In the genomic region with DNA sequence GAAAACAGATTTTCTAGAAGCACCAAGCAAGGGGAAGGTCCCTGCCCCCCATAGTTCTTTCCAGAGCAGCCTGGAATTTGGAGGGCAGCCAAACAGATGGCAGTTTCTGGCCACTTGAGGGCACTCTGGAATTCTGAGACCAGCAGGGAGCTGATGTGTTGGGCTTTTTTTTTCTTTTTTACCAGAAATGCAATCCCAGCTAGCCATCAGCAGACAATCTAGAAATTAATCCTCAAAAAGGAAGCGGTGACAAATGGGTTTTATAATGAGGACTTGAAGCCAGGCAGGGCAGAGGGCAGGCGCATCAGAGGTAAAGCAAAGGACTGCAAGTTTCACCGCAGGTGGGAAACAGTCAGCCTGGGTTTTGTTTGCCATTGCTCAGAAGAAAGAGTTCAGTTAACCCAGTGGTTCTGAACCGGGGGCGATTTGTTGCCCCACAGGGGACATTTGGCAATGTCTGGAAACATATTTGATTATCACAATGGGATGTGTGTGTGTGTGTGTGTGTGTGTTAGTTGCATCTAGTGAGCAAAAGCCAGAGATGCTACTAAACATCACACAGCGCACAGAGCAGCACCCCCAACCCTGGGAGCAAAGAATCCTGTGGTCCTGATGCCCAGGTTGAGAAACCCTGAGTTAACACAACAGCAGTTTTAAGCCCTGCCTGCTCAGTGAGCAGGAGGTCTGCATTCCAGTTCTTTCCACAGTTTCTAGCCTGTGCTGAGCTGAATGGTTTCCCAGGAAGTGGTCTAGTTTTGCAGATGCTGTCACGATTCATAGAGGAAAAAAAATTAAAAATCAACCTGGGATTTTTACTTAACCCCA, we compare ENCODE assay signal across 8 cellular contexts.
DNase-seq lines count a peak whose midpoint lies in the region; ATAC-seq and TF ChIP-seq lines count a peak whose summit lies in the region.

No MANE protein-coding gene starts in this region.

- peak; percentile 67 for DNase-seq in activated CD8-positive, alpha-beta memory T cell treated with anti-CD3 and anti-CD28 coated beads for 24 hours
- DNase-seq in activated CD8-positive, alpha-beta memory T cell treated with anti-CD3 and anti-CD28 coated beads, Interleukin-2, amount 50 U/mL, for 4 hours, result no peak
- DNase-seq in SHP77 (lab: John Stamatoyannopoulos, UW) (peak; percentile 18 to 62), chondrocyte (ENCODE audit: low spot score) (no peak), left colon (peak; percentile 55 to 68)
- peak; percentile 9 to 31 for DNase-seq in stimulated activated CD4-positive, alpha-beta T cell treated with anti-CD3 and anti-CD28 coated beads, Interleukin-4, amount 100 ng/mL, for 48 hours (ENCODE audit: low read depth in 2 of 2)

- H3K36me3 Mint-ChIP-seq in chondrocyte (ENCODE audit: low read depth), result no peaks in the 10 kb centered on the region

- peaks cover 11% of the 10 kb centered on the region for H3K4me1 Mint-ChIP-seq in chondrocyte (ENCODE audit: low read depth)

- peak; percentile 57 for ATAC-seq in left colon
- no peak for ATAC-seq in GM18909 (IDR thresholded peaks at IDR 0.05; ENCODE audit: poor library complexity, unreplicated experiment)

- H3K27ac Mint-ChIP-seq in chondrocyte (ENCODE audit: unreplicated experiment), result peak overlapping the region; percentile 5

- H3K4me3 Mint-ChIP-seq in chondrocyte (ENCODE audit: unreplicated experiment), result no peak overlapping the region

- TF ChIP-seq CTCF in LNCAP (IDR thresholded peaks at IDR 0.05) (peak; percentile 84), chondrocyte (IDR thresholded peaks at IDR 0.05) (peak; percentile 97)

- H3K9me3 Mint-ChIP-seq in chondrocyte (ENCODE audit: low read depth), result no peaks in the 10 kb centered on the region

- peaks cover 22% of the 10 kb centered on the region for H3K27me3 Mint-ChIP-seq in chondrocyte (ENCODE audit: low read depth)

- intact Hi-C loops in left colon (cut with DNase I, micrococcal nuclease), result loop anchor here in 1 of 2 donors (5.0 to 10.0 kb wide), 2 partner anchors 78 to 859 kb away; no protein-coding TSS in a partner anchor

Comparison
In these comparisons a context has a peak if more than half of its experiments do, and no peak if none do; other contexts are left out.
1. DNase-seq: peak in activated CD8-positive, alpha-beta memory T cell treated with anti-CD3 and anti-CD28 coated beads for 24 hours (single experiment), SHP77 (2 of 2), left colon (2 of 2) and stimulated activated CD4-positive, alpha-beta T cell treated with anti-CD3 and anti-CD28 coated beads, Interleukin-4, amount 100 ng/mL, for 48 hours (2 of 2); none in activated CD8-positive, alpha-beta memory T cell treated with anti-CD3 and anti-CD28 coated beads, Interleukin-2, amount 50 U/mL, for 4 hours (single experiment) and chondrocyte (single experiment).